8 cellular contexts compared by ENCODE assay signal in the genomic region with DNA sequence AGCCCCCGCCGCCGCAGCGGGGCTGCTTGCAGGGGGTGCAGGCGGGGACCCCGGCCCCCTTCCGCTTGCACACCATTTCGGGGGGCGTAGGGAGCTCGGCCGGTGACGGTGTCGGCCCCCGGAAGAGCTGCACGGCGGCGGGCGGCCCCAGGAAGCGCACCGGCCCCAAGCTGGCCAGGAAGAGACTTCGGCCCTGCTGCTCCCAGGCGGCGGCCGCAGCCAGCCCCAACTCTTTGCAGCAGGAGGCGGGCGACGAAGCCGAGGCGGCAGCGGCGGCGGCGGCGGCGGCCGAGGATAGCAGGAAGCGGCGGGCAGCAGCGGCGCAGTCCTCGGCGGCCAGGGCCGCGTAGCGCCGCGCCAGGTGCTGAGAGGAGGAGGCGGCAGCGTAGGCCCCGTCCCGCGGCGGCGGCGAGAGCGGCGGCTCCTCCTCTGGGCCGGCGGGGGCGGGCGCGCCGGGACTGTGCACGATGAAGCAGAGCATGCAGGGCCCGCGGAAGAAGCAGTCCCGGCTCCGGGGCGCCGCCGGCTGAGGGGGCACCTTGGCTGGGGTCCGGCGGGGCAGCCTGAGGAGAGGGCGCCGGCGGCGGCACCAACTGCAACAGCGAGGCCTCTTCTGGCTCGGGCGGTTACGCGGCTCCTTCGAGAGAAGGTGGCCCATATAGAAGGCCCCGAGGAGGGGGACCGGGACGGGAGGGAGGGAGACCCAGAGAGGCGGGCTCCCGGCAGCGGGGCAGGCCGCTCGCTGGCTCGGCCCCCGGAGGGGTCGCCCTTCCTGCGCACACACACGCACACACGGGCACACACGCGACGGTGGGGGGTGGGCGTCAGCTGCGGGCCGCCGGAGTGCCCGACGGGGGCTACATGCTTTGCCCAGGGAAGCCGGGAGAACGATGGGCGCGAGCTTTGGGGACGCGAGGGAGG. TPM values are rescaled to one million over a fixed set of nuclear protein-coding genes. Genes with fewer than 3 reads are reported as not detected.
DNase-seq lines count a peak whose midpoint lies in the region; ATAC-seq and TF ChIP-seq lines count a peak whose summit lies in the region.

No MANE protein-coding gene starts in this region.

- H3K27ac ChIP-seq in esophagus squamous epithelium, result peak overlapping the region; percentile 94 to 100 (median 98)

- peak overlapping the region; percentile 58 to 98 (median 91) for H3K27ac Mint-ChIP-seq in naive B cell
- peak overlapping the region; percentile 87 for H3K27ac Mint-ChIP-seq in stimulated activated effector memory CD8-positive, alpha-beta T cell treated with anti-CD3 and anti-CD28 coated beads, Interleukin-12 subunit alpha, Interleukin-12 subunit beta, amount 100 ng/mL, for 72 hours

- peaks cover 11% of the 10 kb centered on the region for H3K36me3 Mint-ChIP-seq in activated T-cell treated with anti-CD3 and anti-CD28 coated beads, Interleukin-2, amount 50 U/mL, for 4 hours (ENCODE audit: insufficient read depth)
- peaks cover 0 to 4% of the 10 kb centered on the region in 2 donors for H3K36me3 Mint-ChIP-seq in naive B cell
- H3K36me3 Mint-ChIP-seq in stimulated activated effector memory CD8-positive, alpha-beta T cell treated with anti-CD3 and anti-CD28 coated beads, Interleukin-12 subunit alpha, Interleukin-12 subunit beta, amount 100 ng/mL, for 72 hours, result peaks cover 13% of the 10 kb centered on the region

- H3K4me1 ChIP-seq in esophagus squamous epithelium, result peaks cover 8 to 34% (median 14%) of the 10 kb centered on the region in 3 donors

- TF ChIP-seq POLR2A in esophagus squamous epithelium (IDR thresholded peaks at IDR 0.05), result peak in 2 of 4 donors; percentile 17 to 70

- intact Hi-C loops in esophagus squamous epithelium (cut with DNase I), result no loop called here

- peak; percentile 27 for ATAC-seq in GM18861 (IDR thresholded peaks at IDR 0.05; ENCODE audit: unreplicated experiment)
- peak; percentile 45 for ATAC-seq in HG03095 (IDR thresholded peaks at IDR 0.05; ENCODE audit: unreplicated experiment)
- peak; percentile 71 to 72 for ATAC-seq in activated T-cell treated with anti-CD3 and anti-CD28 coated beads, Interleukin-2, amount 50 U/mL, for 4 hours
- ATAC-seq in naive B cell (ENCODE audit: low read depth in 2 of 2), result peak; percentile 56 to 59
- ATAC-seq in stimulated activated effector memory CD8-positive, alpha-beta T cell treated with anti-CD3 and anti-CD28 coated beads, Interleukin-12 subunit alpha, Interleukin-12 subunit beta, amount 100 ng/mL, for 72 hours, result peak; percentile 77

- 0% methylated on average over 7 of the region's 112 CpGs; no CpG with 5 or more reads in 1 of the 2 donors for WGBS in esophagus squamous epithelium, 2 donors

- H3K9me3 ChIP-seq in esophagus squamous epithelium, result peaks cover 0 to 6% (median 0%) of the 10 kb centered on the region in 3 donors

- no peaks in the 10 kb centered on the region for H3K27me3 ChIP-seq in esophagus squamous epithelium

- H3K4me3 Mint-ChIP-seq in activated T-cell treated with anti-CD3 and anti-CD28 coated beads, Interleukin-2, amount 50 U/mL, for 4 hours, result peak overlapping the region; percentile 94
- peak overlapping the region; percentile 80 to 99 (median 96) for H3K4me3 Mint-ChIP-seq in naive B cell
- peak overlapping the region; percentile 66 for H3K4me3 Mint-ChIP-seq in stimulated activated effector memory CD8-positive, alpha-beta T cell treated with anti-CD3 and anti-CD28 coated beads, Interleukin-12 subunit alpha, Interleukin-12 subunit beta, amount 100 ng/mL, for 72 hours

- TF ChIP-seq CTCF in esophagus squamous epithelium (IDR thresholded peaks at IDR 0.05), result peak in 1 of 6 experiments; percentile 4

- DNase-seq in AG20443 (ENCODE audit: low spot score), result peak; percentile 87
- DNase-seq in NOMO-1 treated with dmso at 0.1 percent for 144 hours (lab: John Stamatoyannopoulos, UW; ENCODE audit: unreplicated experiment), result peak; percentile 55
- peak; percentile 79 for DNase-seq in activated T-cell treated with anti-CD3 and anti-CD28 coated beads, Interleukin-2, amount 50 U/mL, for 4 hours
- peak; percentile 48 for DNase-seq in esophagus squamous epithelium (lab: John Stamatoyannopoulos, UW)
- peak; percentile 87 for DNase-seq in naive B cell
- DNase-seq in stimulated activated effector memory CD8-positive, alpha-beta T cell treated with anti-CD3 and anti-CD28 coated beads, Interleukin-12 subunit alpha, Interleukin-12 subunit beta, amount 100 ng/mL, for 72 hours (ENCODE audit: low spot score in 2 of 2), result peak; percentile 66 to 82

- H3K4me1 Mint-ChIP-seq in activated T-cell treated with anti-CD3 and anti-CD28 coated beads, Interleukin-2, amount 50 U/mL, for 4 hours (ENCODE audit: low read depth), result peaks cover 31% of the 10 kb centered on the region
- peaks cover 16 to 40% (median 36%) of the 10 kb centered on the region in 3 donors for H3K4me1 Mint-ChIP-seq in naive B cell
- peaks cover 26% of the 10 kb centered on the region for H3K4me1 Mint-ChIP-seq in stimulated activated effector memory CD8-positive, alpha-beta T cell treated with anti-CD3 and anti-CD28 coated beads, Interleukin-12 subunit alpha, Interleukin-12 subunit beta, amount 100 ng/mL, for 72 hours

- H3K4me3 ChIP-seq in esophagus squamous epithelium, result peak overlapping the region; percentile 81 to 95 (median 90)

- no peaks in the 10 kb centered on the region for H3K36me3 ChIP-seq in esophagus squamous epithelium

- H3K27me3 Mint-ChIP-seq in activated T-cell treated with anti-CD3 and anti-CD28 coated beads, Interleukin-2, amount 50 U/mL, for 4 hours (ENCODE audit: low read depth), result no peaks in the 10 kb centered on the region
- H3K27me3 Mint-ChIP-seq in naive B cell, result no peaks in the 10 kb centered on the region

- peaks cover 7% of the 10 kb centered on the region for H3K9me3 Mint-ChIP-seq in activated T-cell treated with anti-CD3 and anti-CD28 coated beads, Interleukin-2, amount 50 U/mL, for 4 hours
- peaks cover 0 to 12% (median 3%) of the 10 kb centered on the region in 7 donors for H3K9me3 Mint-ChIP-seq in naive B cell
- H3K9me3 Mint-ChIP-seq in stimulated activated effector memory CD8-positive, alpha-beta T cell treated with anti-CD3 and anti-CD28 coated beads, Interleukin-12 subunit alpha, Interleukin-12 subunit beta, amount 100 ng/mL, for 72 hours, result peaks cover 2% of the 10 kb centered on the region

RNA-seq across cellular contexts. Expression of gene FBXL17, which starts 0.6 kb away (rescaled TPM):
- total RNA-seq in activated T-cell treated with anti-CD3 and anti-CD28 coated beads, Interleukin-2, amount 50 U/mL, for 4 hours, result 1 to 10 TPM; 5.9 to 6.6 (median 6.5) TPM
- total RNA-seq in esophagus squamous epithelium, result 10 to 100 TPM; 11.8 to 23.5 (median 13.8) TPM
- 10 to 100 TPM in 2 of 6 donors, 1 to 10 TPM in 4; 7.6 to 13.6 (median 8.8) TPM for polyA plus RNA-seq in naive B cell (ENCODE audit: low read depth in 6 of 6)

Comparison
In these comparisons a context has a peak if more than half of its experiments do, and no peak if none do; other contexts are left out.
1. Peak in every context shown above with its lines: DNase-seq, ATAC-seq, H3K4me3 ChIP-seq and H3K27ac ChIP-seq.
2. ATAC-seq: peak in every context shown above with its lines; median percentile 77 in stimulated activated effector memory CD8-positive, alpha-beta T cell treated with anti-CD3 and anti-CD28 coated beads, Interleukin-12 subunit alpha, Interleukin-12 subunit beta, amount 100 ng/mL, for 72 hours; 72 in activated T-cell treated with anti-CD3 and anti-CD28 coated beads, Interleukin-2, amount 50 U/mL, for 4 hours; 58 in naive B cell; 45 in HG03095; 27 in GM18861.